14 cellular contexts compared by ENCODE assay signal in the genomic region with DNA sequence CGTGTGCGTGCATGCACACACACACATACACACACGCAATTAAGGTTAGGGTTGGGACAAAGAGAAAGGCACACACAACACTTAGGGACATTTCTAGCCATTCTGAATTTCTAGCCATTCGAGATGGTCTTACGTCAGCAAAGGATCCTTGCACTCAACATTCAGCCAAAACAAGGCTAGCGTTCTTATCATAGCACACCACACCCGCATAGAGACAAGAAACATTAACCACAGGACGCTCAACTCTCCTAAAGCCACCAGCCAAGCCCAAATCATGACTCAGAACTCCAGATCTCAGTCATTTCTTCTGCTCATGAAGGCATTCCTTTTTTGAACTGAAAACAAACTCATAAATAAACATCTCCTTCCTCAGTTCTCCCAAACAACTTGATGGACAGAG.
DNase-seq lines count a peak whose midpoint lies in the region; ATAC-seq and TF ChIP-seq lines count a peak whose summit lies in the region.
"Had no signal": no experiment of that assay in that cellular context is flagged by ENCODE, and none has a peak within 500 bp of the region (broad histone marks: within the 10 kb centered on the region; RNA-seq: fewer than 3 reads in every experiment).

No MANE protein-coding gene starts in this region.

- H3K79me2 ChIP-seq in fibroblast of lung (ENCODE audit: control insufficient read depth, insufficient read depth, low read length): no peaks in the 10 kb centered on the region

- CTCF ChIA-PET in MCF 10A (lab: Yijun Ruan, JAX): no interaction called here
- CTCF ChIA-PET in activated naive CD4-positive, alpha-beta T cell treated with anti-CD3 and anti-CD28 coated beads for 36 hours (lab: Charles Lee): no interaction called here

- POLR2A ChIA-PET in MCF 10A (lab: Yijun Ruan, JAX): interaction anchor here (1.3 to 1.8 kb wide), 2 partner anchors 12 to 17 kb away, joined by 3 to 5 read pairs; no protein-coding TSS in a partner anchor

- peaks cover 8% of the 10 kb centered on the region for H3K9me3 Mint-ChIP-seq in MCF 10A (ENCODE audit: unreplicated experiment)
- H3K9me3 Mint-ChIP-seq in activated naive CD4-positive, alpha-beta T cell treated with anti-CD3 and anti-CD28 coated beads for 36 hours: no peaks in the 10 kb centered on the region
- H3K9me3 Mint-ChIP-seq: stimulated activated naive CD8-positive, alpha-beta T cell treated with anti-CD3 and anti-CD28 coated beads, Interleukin-15, Interleukin-2, amounts not matched to agents 100 ng/mL and 50 ng/mL, for 24 hours had no signal

- 51 to 61% methylated on average over 8 of the region's 8 CpGs for WGBS in testis, 2 donors

- H3K36me3 ChIP-seq in breast epithelium (no peaks in the 10 kb centered on the region), fibroblast of lung (ENCODE audit: control insufficient read depth, insufficient read depth, low read length) (no peaks in the 10 kb centered on the region), testis (ENCODE audit: low read depth, missing control alignments) (no peaks in the 10 kb centered on the region)
- H3K36me3 ChIP-seq: cardiac muscle cell had no signal

- H3K4me3 ChIP-seq in breast epithelium: no peak overlapping the region
- no peak overlapping the region for H3K4me3 ChIP-seq in fibroblast of lung (replicated peaks in 1 of 4; ENCODE audit: control extremely low read depth in 1 of 4, insufficient read depth in 1 of 4, low read depth in 3 of 4, low read length in 4 of 4)
- H3K4me3 ChIP-seq in testis: no peak overlapping the region
- H3K4me3 ChIP-seq: cardiac muscle cell had no signal

- peak overlapping the region; percentile 7 for H3K27ac Mint-ChIP-seq in MCF 10A (ENCODE audit: low read depth, unreplicated experiment)
- H3K27ac Mint-ChIP-seq in activated naive CD4-positive, alpha-beta T cell treated with anti-CD3 and anti-CD28 coated beads for 36 hours: no peak overlapping the region
- H3K27ac Mint-ChIP-seq: naive B cell; stimulated activated naive CD8-positive, alpha-beta T cell treated with anti-CD3 and anti-CD28 coated beads, Interleukin-15, Interleukin-2, amounts not matched to agents 100 ng/mL and 50 ng/mL, for 24 hours had no signal

- no peaks in the 10 kb centered on the region for H3K27me3 Mint-ChIP-seq in MCF 10A (ENCODE audit: insufficient read depth, unreplicated experiment)
- peaks cover 13% of the 10 kb centered on the region for H3K27me3 Mint-ChIP-seq in activated naive CD4-positive, alpha-beta T cell treated with anti-CD3 and anti-CD28 coated beads for 36 hours (ENCODE audit: low read depth)

- H3K27me3 ChIP-seq in breast epithelium: no peaks in the 10 kb centered on the region
- no peaks in the 10 kb centered on the region for H3K27me3 ChIP-seq in fibroblast of lung (ENCODE audit: control insufficient read depth, insufficient read depth, low read length)
- no peaks in the 10 kb centered on the region for H3K27me3 ChIP-seq in testis
- H3K27me3 ChIP-seq: cardiac muscle cell had no signal

- TF ChIP-seq POLR2A in breast epithelium (IDR thresholded peaks at IDR 0.05): no peak
- TF ChIP-seq POLR2A in testis (IDR thresholded peaks at IDR 0.05): no peak

- H2AFZ ChIP-seq in fibroblast of lung (ENCODE audit: low read length): no peak overlapping the region

- no peak overlapping the region for H3K9ac ChIP-seq in fibroblast of lung (ENCODE audit: insufficient read depth, low read length)

- DNase-seq in MCF 10A (ENCODE audit: unreplicated experiment) (peak; percentile 43), breast epithelium (ENCODE audit: low spot score in 2 of 2) (no peak), MV-4-11 (lab: John Stamatoyannopoulos, UW) (peak; percentile 47), fibroblast of lung (ENCODE audit: low read depth in 2 of 2) (peak; percentile 14 to 84), testis (peak; percentile 53), COLO668 (lab: John Stamatoyannopoulos, UW; ENCODE audit: unreplicated experiment) (no peak)
- no peak for DNase-seq in activated naive CD4-positive, alpha-beta T cell treated with anti-CD3 and anti-CD28 coated beads for 36 hours
- DNase-seq: naive B cell, NCI-H2081 had no signal

- intact Hi-C loops in MCF 10A (cut with micrococcal nuclease) (no loop called here), breast epithelium (cut with DNase I; ENCODE audit: low total_unique reads) (no loop called here), testis (cut with DNase I; ENCODE audit: low total_unique reads) (no loop called here)
- intact Hi-C loops in activated naive CD4-positive, alpha-beta T cell treated with anti-CD3 and anti-CD28 coated beads for 36 hours (cut with micrococcal nuclease): no loop called here

- no peak overlapping the region for H3K4me2 ChIP-seq in fibroblast of lung (ENCODE audit: extremely low read depth, insufficient read depth, low read length)

- no peaks in the 10 kb centered on the region for H3K36me3 Mint-ChIP-seq in MCF 10A (ENCODE audit: insufficient read depth, unreplicated experiment)
- H3K36me3 Mint-ChIP-seq in activated naive CD4-positive, alpha-beta T cell treated with anti-CD3 and anti-CD28 coated beads for 36 hours (ENCODE audit: low read depth): no peaks in the 10 kb centered on the region
- H3K36me3 Mint-ChIP-seq: naive B cell had no signal

- no peak for TF ChIP-seq CTCF in MCF 10A (IDR thresholded peaks at IDR 0.05; ENCODE audit: unreplicated experiment)
- TF ChIP-seq CTCF in breast epithelium (IDR thresholded peaks at IDR 0.05): no peak
- TF ChIP-seq CTCF in fibroblast of lung (conservative IDR thresholded peaks at IDR 0.05 in 1 of 2, IDR thresholded peaks at IDR 0.05 in 1 of 2; ENCODE audit: low read depth in 1 of 2, low read length in 2 of 2): no peak
- TF ChIP-seq CTCF in testis (IDR thresholded peaks at IDR 0.05): no peak

- no TSS peak for BruUV-seq in MCF 10A (replicated peaks; lab: Mats Ljungman, UMichigan)

- no peak overlapping the region for H3K27ac ChIP-seq in breast epithelium
- no peak overlapping the region for H3K27ac ChIP-seq in fibroblast of lung (ENCODE audit: insufficient read depth, low read length)
- H3K27ac ChIP-seq in testis: peak overlapping the region in 1 of 2 donors; percentile 57
- H3K27ac ChIP-seq: cardiac muscle cell, HL-60, RWPE1 had no signal

- H3K4me1 ChIP-seq in breast epithelium (no peaks in the 10 kb centered on the region), fibroblast of lung (ENCODE audit: control insufficient read depth, extremely low read depth, insufficient read depth, low read length) (no peaks in the 10 kb centered on the region), testis (peaks cover 22% of the 10 kb centered on the region)

- H3K4me1 Mint-ChIP-seq in MCF 10A (ENCODE audit: insufficient read depth, unreplicated experiment): peaks cover 16% of the 10 kb centered on the region
- H3K4me1 Mint-ChIP-seq in activated naive CD4-positive, alpha-beta T cell treated with anti-CD3 and anti-CD28 coated beads for 36 hours (ENCODE audit: low read depth): peaks cover 3% of the 10 kb centered on the region

- H4K20me1 ChIP-seq in fibroblast of lung (ENCODE audit: control insufficient read depth, extremely low read depth, insufficient read depth, low read length): no peaks in the 10 kb centered on the region

- no peak overlapping the region for H3K4me3 Mint-ChIP-seq in MCF 10A (ENCODE audit: unreplicated experiment)
- no peak overlapping the region for H3K4me3 Mint-ChIP-seq in activated naive CD4-positive, alpha-beta T cell treated with anti-CD3 and anti-CD28 coated beads for 36 hours
- H3K4me3 Mint-ChIP-seq: naive B cell; stimulated activated naive CD8-positive, alpha-beta T cell treated with anti-CD3 and anti-CD28 coated beads, Interleukin-15, Interleukin-2, amounts not matched to agents 100 ng/mL and 50 ng/mL, for 24 hours had no signal

- ATAC-seq in HG03457 (IDR thresholded peaks at IDR 0.05; ENCODE audit: unreplicated experiment): no peak

- H3K9me3 ChIP-seq in breast epithelium: no peaks in the 10 kb centered on the region
- H3K9me3 ChIP-seq in fibroblast of lung (ENCODE audit: control insufficient read depth, insufficient read depth, low read depth, low read length): no peaks in the 10 kb centered on the region
- H3K9me3 ChIP-seq in testis: no peaks in the 10 kb centered on the region

Comparison
In these comparisons a context has a peak if more than half of its experiments do, and no peak if none do; other contexts are left out.
1. DNase-seq: peak in MCF 10A (single experiment), MV-4-11 (single experiment), fibroblast of lung (2 of 2) and testis (single experiment); none in breast epithelium (0 of 2), COLO668 (single experiment) and activated naive CD4-positive, alpha-beta T cell treated with anti-CD3 and anti-CD28 coated beads for 36 hours (single experiment).